16 cellular contexts compared by ENCODE assay signal in the genomic region with DNA sequence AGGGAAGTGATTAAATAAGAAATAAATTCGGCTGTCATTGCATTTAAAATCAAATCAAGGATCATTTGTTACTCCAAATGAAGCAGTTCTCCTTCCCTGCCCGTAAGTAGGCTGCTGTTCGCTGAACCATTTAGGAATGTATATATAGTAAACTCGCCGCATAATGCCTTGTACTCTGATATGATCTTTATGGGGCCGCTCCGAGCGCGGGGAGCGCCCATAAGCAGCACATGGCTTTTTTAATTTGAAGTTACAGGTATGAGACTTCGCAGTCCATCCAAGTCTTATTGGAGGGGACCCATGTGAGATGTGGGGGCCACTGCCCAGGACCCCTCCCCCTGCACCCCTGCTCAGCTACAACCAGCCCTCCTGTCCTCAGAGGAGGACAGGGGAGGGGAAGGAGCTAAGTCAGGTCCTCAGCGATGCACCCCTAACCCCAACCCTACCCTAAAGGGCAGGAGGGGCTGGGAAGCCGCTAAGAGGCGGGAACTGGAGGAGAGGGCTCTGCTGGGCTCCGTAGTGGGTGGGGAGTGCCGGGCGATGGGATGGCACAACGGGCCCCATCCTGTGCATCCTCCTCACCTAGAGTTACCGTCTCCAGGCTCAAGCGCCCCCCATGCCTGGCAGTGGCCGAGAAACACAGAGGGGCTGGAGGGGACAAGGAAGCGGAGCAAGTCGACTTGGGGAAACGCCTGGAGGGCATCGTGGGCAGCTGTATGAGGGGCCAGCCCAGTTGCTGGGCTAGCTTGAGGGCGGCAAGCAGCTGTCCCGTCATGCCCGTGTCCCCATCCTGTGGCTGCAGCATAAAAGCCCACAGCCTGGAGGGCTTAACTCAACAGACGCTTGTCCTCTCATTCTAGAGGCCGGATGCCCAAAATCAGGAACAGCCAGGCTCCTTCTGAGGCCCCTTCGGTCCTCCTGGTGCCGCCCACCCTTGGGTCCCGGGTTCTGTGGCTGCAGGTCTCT.
"Had no signal": no experiment of that assay in that cellular context is flagged by ENCODE, and none has a peak within 500 bp of the region (broad histone marks: within the 10 kb centered on the region; RNA-seq: fewer than 3 reads in every experiment).

No MANE protein-coding gene starts in this region.

- H3K4me3 ChIP-seq: coronary artery, gastrocnemius medialis, left lung, tibial nerve had no signal

- H3K27ac ChIP-seq: brain microvascular endothelial cell, coronary artery, gastrocnemius medialis, left lung had no signal

- H3K9me3 ChIP-seq: gastrocnemius medialis, left lung, tibial nerve had no signal

- ATAC-seq: activated CD4-positive, CD25-positive, alpha-beta regulatory T cell treated with anti-CD3 and anti-CD28 coated beads, Interleukin-2, amount 50 U/mL, for 24 hours; activated CD8-positive, alpha-beta T cell treated with anti-CD3 and anti-CD28 coated beads, Interleukin-2, amount 10 ng/mL, durations not matched to agents 7 days and 5 days; gastrocnemius medialis; left lung had no signal

- H3K36me3 ChIP-seq: brain microvascular endothelial cell, gastrocnemius medialis, left lung, tibial nerve had no signal

- DNase-seq: activated CD4-positive, alpha-beta T cell treated with anti-CD3 and anti-CD28 coated beads, Interleukin-2, amount 10 ng/mL, durations not matched to agents 7 days and 5 days; activated CD8-positive, alpha-beta T cell treated with anti-CD3 and anti-CD28 coated beads, Interleukin-2, amount 10 ng/mL, durations not matched to agents 7 days and 5 days; activated naive CD4-positive, alpha-beta T cell treated with Interleukin-2 at 50 U/mL for 16 hours; activated naive CD8-positive, alpha-beta T cell treated with anti-CD3 and anti-CD28 coated beads, Interleukin-2, amount 10 ng/mL, durations not matched to agents 7 days and 5 days; activated T-cell treated with anti-CD3 and anti-CD28 coated beads, Interleukin-2, amount 50 U/mL, for 24 hours; brain microvascular endothelial cell; gastrocnemius medialis; head of caudate nucleus; kidney; left lung; stimulated activated CD4-positive, alpha-beta T cell treated with anti-CD3 and anti-CD28 coated beads, Interleukin-2, amount 100 ng/mL, for 24 hours; stimulated activated naive CD4-positive, alpha-beta T cell treated with Interleukin-2 at 50 U/mL for 16 hours; substantia nigra had no signal

- H3K27me3 ChIP-seq: gastrocnemius medialis, tibial nerve had no signal
